ENCODE assay signal across 11 cellular contexts in the genomic region with DNA sequence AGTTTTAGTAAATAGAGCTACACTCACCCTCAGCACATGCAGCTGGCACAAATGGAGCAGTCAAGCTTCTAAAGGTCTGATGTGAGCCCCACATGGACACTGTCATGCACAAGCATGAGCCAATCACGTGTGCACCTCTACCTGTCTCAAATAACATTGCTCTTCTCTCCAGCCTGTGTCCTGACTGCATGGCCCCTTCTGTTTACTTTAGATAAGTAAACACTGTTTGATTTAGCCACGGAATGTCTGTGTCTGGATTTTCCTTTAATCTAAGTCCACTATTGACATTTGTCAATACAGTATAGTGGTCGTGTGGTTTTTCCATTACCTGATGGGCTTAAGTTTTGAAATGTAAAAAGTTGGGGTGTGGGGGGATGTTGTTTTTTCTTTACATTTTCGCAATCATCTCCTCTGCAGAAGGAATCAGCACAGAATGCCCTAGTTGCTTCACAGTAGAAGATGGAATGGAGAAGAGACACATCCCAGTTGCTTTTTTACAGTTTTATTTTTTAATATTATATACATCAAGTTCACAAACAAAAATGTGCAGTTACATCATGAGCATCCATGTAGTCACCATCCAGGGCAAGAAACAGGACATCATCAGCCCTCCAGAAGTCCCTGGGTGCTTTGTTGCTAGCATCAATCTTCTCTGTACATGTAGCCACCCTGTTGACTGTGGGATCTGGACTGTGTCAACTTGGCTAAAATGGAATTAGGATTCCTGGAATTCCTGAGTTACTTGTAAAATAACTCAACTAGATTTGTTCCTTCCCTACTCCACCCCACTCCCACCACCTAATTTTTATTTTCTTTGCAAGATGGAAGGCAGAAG.
A peak's percentile ranks its signal among the peaks of the same experiment; 100 is the strongest.
DNase-seq lines count a peak whose midpoint lies in the region; ATAC-seq, FAIRE-seq and TF ChIP-seq lines count a peak whose summit lies in the region.
"Had no signal": no experiment of that assay in that cellular context is flagged by ENCODE, and none has a peak within 500 bp of the region (broad histone marks: within the 10 kb centered on the region; RNA-seq: fewer than 3 reads in every experiment).

No MANE protein-coding gene starts in this region.

- no peaks in the 10 kb centered on the region for H4K20me1 ChIP-seq in HepG2 (ENCODE audit: insufficient read depth, low read length)

- DNase-seq in HuH-7 (ENCODE audit: low spot score) = peak; percentile 78
- no peak for DNase-seq in Panc1 (ENCODE audit: low read depth, low spot score)
- peak; percentile 98 for DNase-seq in HepG2 (ENCODE audit: low spot score)
- no peak for DNase-seq in 8988T
- DNase-seq in Ammon's horn (ENCODE audit: low spot score) = no peak
- no peak for DNase-seq in central memory CD4-positive, alpha-beta T cell
- no peak for DNase-seq in activated T-cell treated with anti-CD3 and anti-CD28 coated beads for 4 hours
- DNase-seq: activated CD4-positive, alpha-beta memory T cell treated with anti-CD3 and anti-CD28 coated beads, Interleukin-2, amount 10 ng/mL, durations not matched to agents 7 days and 5 days; adrenal gland; ovary had no signal

- peak overlapping the region; percentile 22; the same call in 1 of the 2 replicates for H3K27ac ChIP-seq in C4-2B
- no peak overlapping the region for H3K27ac ChIP-seq in Panc1 (ENCODE audit: low read length)
- H3K27ac ChIP-seq in HepG2 (ENCODE audit: extremely low read length, insufficient read depth, low read length) = peak overlapping the region; percentile 56
- H3K27ac ChIP-seq: adrenal gland, ovary had no signal

- H2AFZ ChIP-seq in HepG2 (ENCODE audit: low read length) = no peak overlapping the region

- no peak for TF ChIP-seq RAD21 in HepG2 (CRISPR knock-in tag; IDR thresholded peaks at IDR 0.05)

- in situ Hi-C loops in Panc1 (cut with HindIII; ENCODE audit: low pct_unique_long_range_greater_than_20kb, low sequenced_read_pairs) = no loop called here
- in situ Hi-C loops in HepG2 (cut with HindIII; ENCODE audit: extremely low pct_ligation_motif_present, low pct_unique_long_range_greater_than_20kb) = no loop called here

- POLR2A ChIA-PET in Panc1 (lab: Charles Lee) = interaction anchor here (0.6 kb wide), 1 partner anchor 27 kb away, joined by 3 read pairs; no protein-coding TSS in a partner anchor
- POLR2A ChIA-PET in HepG2 (lab: Yijun Ruan, JAX) = interaction anchor here (0.6 to 0.9 kb wide), 3 partner anchors 11 to 32 kb away, joined by 3 to 5 read pairs (median 3); no protein-coding TSS in a partner anchor

- CTCF ChIA-PET in Panc1 (lab: Charles Lee) = no interaction called here
- CTCF ChIA-PET in HepG2 (lab: Yijun Ruan, JAX; ENCODE audit: low intra/inter-chr PET ratio, low total read pairs) = no interaction called here

- H3K36me3 ChIP-seq in Panc1 (ENCODE audit: control insufficient read depth, insufficient read depth, low read length) = no peaks in the 10 kb centered on the region
- H3K36me3 ChIP-seq in HepG2 (replicated peaks in 1 of 2; ENCODE audit: control insufficient read depth in 1 of 2, insufficient read depth in 2 of 2, low read length in 2 of 2) = no peaks in the 10 kb centered on the region
- H3K36me3 ChIP-seq: adrenal gland, ovary had no signal

- TF ChIP-seq CTCF in C4-2B (conservative IDR thresholded peaks at IDR 0.05) (no peak), Panc1 (IDR thresholded peaks at IDR 0.05) (no peak), HepG2 (CRISPR knock-in tag; IDR thresholded peaks at IDR 0.05) (0 out of 2 replicates have a peak, but pooled peaks have one; percentile 7)

- BruUV-seq in Panc1 (replicated peaks; lab: Mats Ljungman, UMichigan) = no TSS peak
- no TSS peak for BruUV-seq in HepG2 (replicated peaks; lab: Mats Ljungman, UMichigan)

- H3K9ac ChIP-seq in HepG2 (ENCODE audit: insufficient read depth, low read depth, low read length) = peak overlapping the region; percentile 52

- FAIRE-seq in HepG2 (lab: Jason Lieb, UNC) = peak; percentile 85

- peak overlapping the region; percentile 71 for H3K4me2 ChIP-seq in HepG2 (ENCODE audit: low read depth, low read length)

- no peak overlapping the region for H3K4me3 ChIP-seq in Panc1 (ENCODE audit: low read depth in 2 of 2, low read length in 2 of 2)
- H3K4me3 ChIP-seq in HepG2 (replicated peaks in 1 of 3; ENCODE audit: insufficient read depth in 1 of 3, low read depth in 2 of 3, low read length in 3 of 3) = peak overlapping the region in 1 of 3 experiments; percentile 40; a peak in 1 of 6 replicates
- H3K4me3 ChIP-seq: adrenal gland, ovary had no signal

- ATAC-seq in Panc1 = peak; percentile 42
- ATAC-seq in HepG2 = peak; percentile 98

- TF ChIP-seq EP300 in HepG2 (IDR thresholded peaks at IDR 0.05; ENCODE audit: low read depth in 2 of 2, low read length in 2 of 2) (peak; percentile 96 to 98), HepG2 (CRISPR knock-in tag; IDR thresholded peaks at IDR 0.05; ENCODE audit: borderline replicate concordance) (peak; percentile 96)

- H3K79me2 ChIP-seq in HepG2 (ENCODE audit: insufficient read depth, low read length) = no peaks in the 10 kb centered on the region

- H3K4me1 ChIP-seq in Panc1 (ENCODE audit: control insufficient read depth, insufficient read depth, low read length) (peaks cover 4% of the 10 kb centered on the region; the same call in 1 of the 2 replicates), HepG2 (ENCODE audit: insufficient read depth, low read length) (peaks cover 36% of the 10 kb centered on the region)
- H3K4me1 ChIP-seq: adrenal gland had no signal

- no peak for TF ChIP-seq POLR2A in HepG2 (IDR thresholded peaks at IDR 0.05; ENCODE audit: insufficient read depth in 1 of 2, low read depth in 2 of 2, low read length in 2 of 2)

- intact Hi-C loops in Panc1 (cut with micrococcal nuclease; ENCODE audit: unreplicated experiment) (no loop called here), HepG2 (cut with micrococcal nuclease; ENCODE audit: unreplicated experiment) (no loop called here)

- no peaks in the 10 kb centered on the region for H3K27me3 ChIP-seq in Panc1 (ENCODE audit: control insufficient read depth, insufficient read depth, low read length)
- no peaks in the 10 kb centered on the region for H3K27me3 ChIP-seq in HepG2 (ENCODE audit: control insufficient read depth in 1 of 2, insufficient read depth in 2 of 2, low read length in 2 of 2)
- H3K27me3 ChIP-seq: adrenal gland, ovary had no signal

- WGBS in HepG2 (ENCODE audit: low lambda C conversion rate) = 3% methylated on average over 4 of the region's 4 CpGs

- peaks cover 4% of the 10 kb centered on the region; the same call in 1 of the 2 replicates for H3K9me3 ChIP-seq in Panc1 (ENCODE audit: control insufficient read depth, insufficient read depth, low read depth, low read length)
- peaks cover 4% of the 10 kb centered on the region; the same call in 1 of the 2 replicates for H3K9me3 ChIP-seq in HepG2 (ENCODE audit: low read length)
- H3K9me3 ChIP-seq: ovary had no signal

TF ChIP-seq in HepG2, 621 proteins besides CTCF, POLR2A, EP300 and RAD21 (continues in another document):
- TF ChIP-seq ZNF570 (CRISPR knock-in tag; IDR thresholded peaks at IDR 0.05; ENCODE audit: borderline replicate concordance) (no peak), SAFB2 (CRISPR knock-in tag; IDR thresholded peaks at IDR 0.05; ENCODE audit: borderline replicate concordance, low read depth) (peak; percentile 58; the same call in 1 of the 2 replicates), KMT2B (CRISPR knock-in tag; IDR thresholded peaks at IDR 0.05) (0 out of 2 replicates have a peak, but pooled peaks have one; percentile 19), MIXL1 (CRISPR knock-in tag; IDR thresholded peaks at IDR 0.05) (peak; percentile 91), ZNF768 (CRISPR knock-in tag; IDR thresholded peaks at IDR 0.05) (no peak)
- TF ChIP-seq, protein P1, sequence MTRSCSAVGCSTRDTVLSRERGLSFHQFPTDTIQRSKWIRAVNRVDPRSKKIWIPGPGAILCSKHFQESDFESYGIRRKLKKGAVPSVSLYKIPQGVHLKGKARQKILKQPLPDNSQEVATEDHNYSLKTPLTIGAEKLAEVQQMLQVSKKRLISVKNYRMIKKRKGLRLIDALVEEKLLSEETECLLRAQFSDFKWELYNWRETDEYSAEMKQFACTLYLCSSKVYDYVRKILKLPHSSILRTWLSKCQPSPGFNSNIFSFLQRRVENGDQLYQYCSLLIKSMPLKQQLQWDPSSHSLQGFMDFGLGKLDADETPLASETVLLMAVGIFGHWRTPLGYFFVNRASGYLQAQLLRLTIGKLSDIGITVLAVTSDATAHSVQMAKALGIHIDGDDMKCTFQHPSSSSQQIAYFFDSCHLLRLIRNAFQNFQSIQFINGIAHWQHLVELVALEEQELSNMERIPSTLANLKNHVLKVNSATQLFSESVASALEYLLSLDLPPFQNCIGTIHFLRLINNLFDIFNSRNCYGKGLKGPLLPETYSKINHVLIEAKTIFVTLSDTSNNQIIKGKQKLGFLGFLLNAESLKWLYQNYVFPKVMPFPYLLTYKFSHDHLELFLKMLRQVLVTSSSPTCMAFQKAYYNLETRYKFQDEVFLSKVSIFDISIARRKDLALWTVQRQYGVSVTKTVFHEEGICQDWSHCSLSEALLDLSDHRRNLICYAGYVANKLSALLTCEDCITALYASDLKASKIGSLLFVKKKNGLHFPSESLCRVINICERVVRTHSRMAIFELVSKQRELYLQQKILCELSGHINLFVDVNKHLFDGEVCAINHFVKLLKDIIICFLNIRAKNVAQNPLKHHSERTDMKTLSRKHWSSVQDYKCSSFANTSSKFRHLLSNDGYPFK (CRISPR knock-in tag; IDR thresholded peaks at IDR 0.05; ENCODE audit: borderline replicate concordance) = no peak
- TF ChIP-seq, protein P2, sequence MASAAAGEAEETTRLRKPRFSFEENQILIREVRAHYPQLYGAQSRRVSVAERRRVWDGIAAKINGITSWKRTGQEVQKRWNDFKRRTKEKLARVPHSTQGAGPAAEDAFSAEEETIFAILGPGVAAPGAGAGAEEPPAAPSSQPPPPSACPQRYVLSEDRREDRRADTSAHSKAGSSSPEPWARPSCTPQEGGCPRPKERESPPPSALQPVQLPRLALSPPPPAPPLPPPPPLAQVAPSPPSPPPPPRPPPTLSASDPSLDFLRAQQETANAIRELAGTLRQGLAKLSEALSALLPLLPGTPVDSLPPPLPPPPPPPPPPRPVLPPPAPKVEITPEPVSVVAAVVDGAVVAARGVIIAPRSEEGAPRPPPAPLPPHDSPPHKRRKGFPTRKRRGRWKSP (CRISPR knock-in tag; IDR thresholded peaks at IDR 0.05) = no peak; the same call in 1 of the 2 replicates

Comparison
In these comparisons a context has a peak if more than half of its experiments do, and no peak if none do; other contexts are left out.
1. DNase-seq: peak in HuH-7 (single experiment) and HepG2 (single experiment); none in Panc1 (single experiment), 8988T (single experiment), Ammon's horn (single experiment), central memory CD4-positive, alpha-beta T cell (single experiment) and activated T-cell treated with anti-CD3 and anti-CD28 coated beads for 4 hours (single experiment).